ENCODE assay signal across 8 cellular contexts in the genomic region with DNA sequence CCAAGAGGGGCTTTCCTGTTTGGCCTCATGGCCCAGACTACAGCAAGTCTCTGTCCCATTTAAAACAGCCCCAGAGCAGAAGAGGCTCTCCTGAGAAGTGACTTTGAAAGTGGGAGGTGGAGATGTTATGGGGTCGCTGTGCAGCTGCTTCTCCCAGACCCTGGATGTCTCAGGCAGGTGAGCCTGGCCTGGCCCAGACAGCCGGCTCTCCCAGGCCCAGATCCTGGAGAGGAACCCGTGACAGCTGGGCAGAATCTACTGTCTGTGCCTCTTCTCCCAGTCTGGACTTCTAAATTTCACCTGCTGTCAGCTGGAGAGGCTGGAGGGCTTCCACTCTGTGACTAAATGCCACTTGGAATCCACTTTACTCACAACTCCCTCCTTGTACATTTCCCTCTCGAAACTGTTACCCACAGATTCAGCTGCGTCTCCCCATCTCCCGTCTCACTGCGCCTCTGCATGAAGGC. TPM values are rescaled to one million over a fixed set of nuclear protein-coding genes. Genes with fewer than 3 reads are reported as not detected.
DNase-seq lines count a peak whose midpoint lies in the region; ATAC-seq and TF ChIP-seq lines count a peak whose summit lies in the region.

No MANE protein-coding gene starts in this region.

- no peak overlapping the region for H2BK12ac ChIP-seq in neuronal stem cell (ENCODE audit: low read length)

- no peak overlapping the region for H3K14ac ChIP-seq in neuronal stem cell (ENCODE audit: low read length)

- H2BK120ac ChIP-seq in neuronal stem cell (ENCODE audit: low read depth, low read length) = no peak overlapping the region

- peak overlapping the region; percentile 85 for H3K18ac ChIP-seq in neuronal stem cell (ENCODE audit: low read length)

- no peak overlapping the region for H3K9ac ChIP-seq in neuronal stem cell (ENCODE audit: low read depth, low read length, poor library complexity)

- POLR2A ChIA-PET in CD8-positive, alpha-beta T cell (lab: Charles Lee) = interaction anchor here (0.8 to 11.6 kb wide), 17 partner anchors 9 to 330 kb away, joined by 3 to 490 read pairs (median 5); partner anchors contain the start of genes FAM78A and NUP214

- peaks cover 13% of the 10 kb centered on the region for H3K36me3 ChIP-seq in CD8-positive, alpha-beta T cell (ENCODE audit: insufficient read depth, low read length)
- peaks cover 0 to 1% of the 10 kb centered on the region in 2 donors for H3K36me3 ChIP-seq in neuronal stem cell (replicated peaks in 1 of 2; ENCODE audit: control insufficient read depth in 2 of 2, insufficient read depth in 2 of 2, low read length in 2 of 2)

- peak overlapping the region; percentile 96 for H3K27ac Mint-ChIP-seq in CD8-positive, alpha-beta T cell
- H3K27ac Mint-ChIP-seq in dendritic cell treated with granulocyte-macrophage colony-stimulating factor and Interleukin-4, amounts not matched to agents 40 ng/mL and 50 ng/mL, for 4 days = peak overlapping the region; percentile 90

- H3K4me2 ChIP-seq in neuronal stem cell (ENCODE audit: insufficient read depth, low read length, poor library complexity, severe bottlenecking) = no peak overlapping the region

- no peak for ATAC-seq in CD8-positive, alpha-beta T cell
- ATAC-seq in HG03521 (IDR thresholded peaks at IDR 0.05; ENCODE audit: unreplicated experiment) = no peak
- ATAC-seq in GM19023 (IDR thresholded peaks at IDR 0.05; ENCODE audit: unreplicated experiment) = no peak

- no peaks in the 10 kb centered on the region for H3K9me3 ChIP-seq in CD8-positive, alpha-beta T cell (ENCODE audit: low read length)
- no peaks in the 10 kb centered on the region for H3K9me3 ChIP-seq in neuronal stem cell (replicated peaks in 1 of 2; ENCODE audit: control insufficient read depth in 2 of 2, insufficient read depth in 1 of 2, low read depth in 1 of 2, low read length in 2 of 2)

- H3K36me3 Mint-ChIP-seq in CD8-positive, alpha-beta T cell = peaks cover 23% of the 10 kb centered on the region
- H3K36me3 Mint-ChIP-seq in dendritic cell treated with granulocyte-macrophage colony-stimulating factor and Interleukin-4, amounts not matched to agents 40 ng/mL and 50 ng/mL, for 4 days (ENCODE audit: low read depth) = peaks cover 38% of the 10 kb centered on the region

- peaks cover 2% of the 10 kb centered on the region for H3K79me1 ChIP-seq in neuronal stem cell (ENCODE audit: low read depth, low read length)

- H4K8ac ChIP-seq in neuronal stem cell (ENCODE audit: low read depth, low read length) = no peak overlapping the region

- H2BK5ac ChIP-seq in neuronal stem cell (ENCODE audit: low read length) = no peak overlapping the region

- no peak for TF ChIP-seq POLR2A in NB4 (IDR thresholded peaks at IDR 0.05; ENCODE audit: extremely low read depth, insufficient read length)

- H3K4me3 ChIP-seq in CD8-positive, alpha-beta T cell (ENCODE audit: low read depth, low read length) = peak overlapping the region; percentile 56
- H3K4me3 ChIP-seq in NB4 (ENCODE audit: low read depth, low read length) (peak overlapping the region; percentile 53), neuronal stem cell (ENCODE audit: low read length in 2 of 2) (peak overlapping the region in 1 of 2 donors; percentile 6)

- no peak overlapping the region for H4K91ac ChIP-seq in neuronal stem cell (ENCODE audit: low read depth, low read length, poor library complexity)

- H3K4me1 ChIP-seq in CD8-positive, alpha-beta T cell (ENCODE audit: insufficient read depth, low read length) = peaks cover 89% of the 10 kb centered on the region
- H3K4me1 ChIP-seq in neuronal stem cell (ENCODE audit: control insufficient read depth in 2 of 2, insufficient read depth in 1 of 2, low read depth in 1 of 2, low read length in 2 of 2) = peaks cover 5 to 13% of the 10 kb centered on the region in 2 donors

- peak overlapping the region; percentile 84 for H3K27ac ChIP-seq in CD8-positive, alpha-beta T cell (ENCODE audit: low read depth, low read length)
- no peak overlapping the region for H3K27ac ChIP-seq in neuronal stem cell (replicated peaks; ENCODE audit: low read length)

- H2BK15ac ChIP-seq in neuronal stem cell (ENCODE audit: low read length) = no peak overlapping the region

- H3K4ac ChIP-seq in neuronal stem cell (ENCODE audit: low read length) = no peak overlapping the region

- CTCF ChIA-PET in CD8-positive, alpha-beta T cell (lab: Charles Lee) = interaction anchor here (0.6 to 5.6 kb wide), 9 partner anchors 9 to 1519 kb away, joined by 3 to 40 read pairs (median 8); partner anchors contain the start of gene FAM78A

- TF ChIP-seq CTCF in CD8-positive, alpha-beta T cell (IDR thresholded peaks at IDR 0.05) = no peak
- TF ChIP-seq CTCF in NB4 (IDR thresholded peaks at IDR 0.05; ENCODE audit: low read depth, low read length) = no peak

- H3K4me3 Mint-ChIP-seq in CD8-positive, alpha-beta T cell = peak overlapping the region; percentile 79
- H3K4me3 Mint-ChIP-seq in dendritic cell treated with granulocyte-macrophage colony-stimulating factor and Interleukin-4, amounts not matched to agents 40 ng/mL and 50 ng/mL, for 4 days = peak overlapping the region; percentile 72

- H3K4me1 Mint-ChIP-seq in CD8-positive, alpha-beta T cell (ENCODE audit: low read depth) = peaks cover 70% of the 10 kb centered on the region
- H3K4me1 Mint-ChIP-seq in dendritic cell treated with granulocyte-macrophage colony-stimulating factor and Interleukin-4, amounts not matched to agents 40 ng/mL and 50 ng/mL, for 4 days (ENCODE audit: low read depth) = peaks cover 87% of the 10 kb centered on the region

- peak overlapping the region; percentile 84 for H2AFZ ChIP-seq in neuronal stem cell (ENCODE audit: low read length)

- intact Hi-C loops in CD8-positive, alpha-beta T cell (cut with DNase I, micrococcal nuclease) = loop anchor here (1.0 to 10.0 kb wide), 8 partner anchors 14 to 1099 kb away; partner anchors contain the start of genes POMT1 (in 1 of the 2) and SETX (in 1 of the 2)
- intact Hi-C loops in dendritic cell treated with granulocyte-macrophage colony-stimulating factor and Interleukin-4, amounts not matched to agents 40 ng/mL and 50 ng/mL, for 4 days (cut with micrococcal nuclease) = loop anchor here (2.0 kb wide), 1 partner anchor 21 kb away; the partner anchor contains the start of gene FAM78A
- intact Hi-C loops in head of caudate nucleus (cut with DNase I) = no loop called here

- DNase-seq in CD8-positive, alpha-beta T cell = no peak
- no peak for DNase-seq in NB4 (ENCODE audit: low read depth)
- no peak for DNase-seq in neuronal stem cell (ENCODE audit: low spot score)
- no peak for DNase-seq in head of caudate nucleus
- DNase-seq in NOMO-1 (lab: John Stamatoyannopoulos, UW; ENCODE audit: unreplicated experiment in 2 of 2) = no peak

- no CpG with 5 or more reads among the region's 7 CpGs for WGBS in neuronal stem cell (ENCODE audit: extremely low coverage in 2 of 2, insufficient read length in 2 of 2, insufficient replicate concordance in 1 of 2), 2 donors

- peak overlapping the region; percentile 94 for H3K23ac ChIP-seq in neuronal stem cell (ENCODE audit: low read depth, low read length, poor library complexity)

- H3K27me3 ChIP-seq in CD8-positive, alpha-beta T cell (ENCODE audit: insufficient read depth, low read length) = no peaks in the 10 kb centered on the region
- no peaks in the 10 kb centered on the region for H3K27me3 ChIP-seq in neuronal stem cell (ENCODE audit: control insufficient read depth in 3 of 3, insufficient read depth in 3 of 3, low read depth in 1 of 3, low read length in 3 of 3)

- no peaks in the 10 kb centered on the region for H3K27me3 Mint-ChIP-seq in CD8-positive, alpha-beta T cell (ENCODE audit: low read depth)
- H3K27me3 Mint-ChIP-seq in dendritic cell treated with granulocyte-macrophage colony-stimulating factor and Interleukin-4, amounts not matched to agents 40 ng/mL and 50 ng/mL, for 4 days = no peaks in the 10 kb centered on the region

- H3K9me3 Mint-ChIP-seq in CD8-positive, alpha-beta T cell = no peaks in the 10 kb centered on the region
- no peaks in the 10 kb centered on the region for H3K9me3 Mint-ChIP-seq in dendritic cell treated with granulocyte-macrophage colony-stimulating factor and Interleukin-4, amounts not matched to agents 40 ng/mL and 50 ng/mL, for 4 days

- peak overlapping the region; percentile 14 for H2AK5ac ChIP-seq in neuronal stem cell (ENCODE audit: low read depth, low read length)

RNA-seq across cellular contexts. Expression of gene FAM78A, which starts 20.5 kb away (rescaled TPM):
- 10 to 100 TPM; 44.0 to 44.2 TPM for total RNA-seq in CD8-positive, alpha-beta T cell
- 2.7 TPM for polyA plus RNA-seq in neuronal stem cell (2013, experiment 1 of 2)
- polyA plus RNA-seq in neuronal stem cell (2013, experiment 2 of 2) = 2.5 TPM

RNA-seq across cellular contexts. Expression of gene PLPP7, which starts 33.8 kb away (rescaled TPM):
- total RNA-seq in CD8-positive, alpha-beta T cell = not detected
- 4.2 TPM for polyA plus RNA-seq in neuronal stem cell (2013, experiment 1 of 2)
- polyA plus RNA-seq in neuronal stem cell (2013, experiment 2 of 2) = 4.1 TPM
